ENCODE assay signal across 31 cellular contexts in genomic region chr11:124864176-124864891, GRCh38. TPM values are rescaled to one million over a fixed set of nuclear protein-coding genes. Genes with fewer than 3 reads are reported as not detected.
"Had no signal": no experiment of that assay in that cellular context is flagged by ENCODE, and none has a peak within 500 bp of the region (broad histone marks: within the 10 kb centered on the region; RNA-seq: fewer than 3 reads in every experiment).

No MANE protein-coding gene starts in this region.

- H3K27ac ChIP-seq: colonic mucosa, gastroesophageal sphincter, left ventricle myocardium inferior, neutrophil, right lobe of liver, skin epidermis, stomach, thyroid gland, upper lobe of right lung had no signal

- DNase-seq: activated CD4-positive, alpha-beta memory T cell treated with anti-CD3 and anti-CD28 coated beads, Interleukin-2, amount 10 ng/mL, durations not matched to agents 7 days and 5 days; activated CD4-positive, alpha-beta T cell treated with anti-CD3 and anti-CD28 coated beads for 1 hour; activated CD4-positive, alpha-beta T cell treated with anti-CD3 and anti-CD28 coated beads, Interleukin-2, amount 10 ng/mL, durations not matched to agents 7 days and 5 days; activated naive CD4-positive, alpha-beta T cell; activated T-cell treated with anti-CD3 and anti-CD28 coated beads, Interleukin-2, amount 50 U/mL, for 4 hours; anterior cingulate cortex; cerebellar nuclear complex; colonic mucosa; effector memory CD4-positive, alpha-beta T cell; left ventricle myocardium inferior; mucosa of descending colon; stimulated activated CD4-positive, alpha-beta T cell treated with anti-CD3 and anti-CD28 coated beads, Interleukin-4, amount 100 ng/mL, for 24 hours; stimulated activated CD8-positive, alpha-beta memory T cell treated with anti-CD3 and anti-CD28 coated beads, Interleukin-4, amount 100 ng/mL, for 48 hours; stomach; upper lobe of right lung had no signal

- ATAC-seq: activated naive CD4-positive, alpha-beta T cell treated with anti-CD3 and anti-CD28 coated beads, Interleukin-2, amount 50 U/mL, for 72 hours; activated T-cell treated with anti-CD3 and anti-CD28 coated beads, Interleukin-2, amount 50 U/mL, for 4 hours; activated T-helper 17 cell treated with anti-CD3 and anti-CD28 coated beads, Interleukin-2, amount 50 U/mL, for 72 hours; mucosa of descending colon; natural killer cell treated with Interleukin-12 subunit alpha and Interleukin-12 subunit beta and Interleukin-15 and Interleukin-18, amount 100 ng/mL, for 72 hours; stimulated activated memory B cell treated with anti-CD40 and anti-IgM and Interleukin-4, amounts not matched to agents 10 μg/mL and 1 μg/mL and 100 μg/mL, for 72 hours had no signal

- H3K9me3 Mint-ChIP-seq: activated CD4-positive, alpha-beta memory T cell treated with anti-CD3 and anti-CD28 coated beads, Interleukin-2, amount 10 ng/mL, durations not matched to agents 7 days and 5 days; activated CD4-positive, alpha-beta T cell treated with anti-CD3 and anti-CD28 coated beads, Interleukin-2, amount 10 ng/mL, durations not matched to agents 7 days and 5 days; activated naive CD4-positive, alpha-beta T cell treated with anti-CD3 and anti-CD28 coated beads, Interleukin-2, amount 50 U/mL, for 72 hours; activated T-cell treated with anti-CD3 and anti-CD28 coated beads, Interleukin-2, amount 50 U/mL, for 4 hours; activated T-helper 17 cell treated with anti-CD3 and anti-CD28 coated beads, Interleukin-2, amount 50 U/mL, for 72 hours; natural killer cell treated with Interleukin-12 subunit alpha and Interleukin-12 subunit beta and Interleukin-15 and Interleukin-18, amount 100 ng/mL, for 72 hours; stimulated activated memory B cell treated with anti-CD40 and anti-IgM and Interleukin-4, amounts not matched to agents 10 μg/mL and 1 μg/mL and 100 μg/mL, for 72 hours had no signal

- H3K4me3 Mint-ChIP-seq: activated CD4-positive, alpha-beta memory T cell treated with anti-CD3 and anti-CD28 coated beads, Interleukin-2, amount 10 ng/mL, durations not matched to agents 7 days and 5 days; activated CD4-positive, alpha-beta T cell treated with anti-CD3 and anti-CD28 coated beads, Interleukin-2, amount 10 ng/mL, durations not matched to agents 7 days and 5 days; activated T-cell treated with anti-CD3 and anti-CD28 coated beads, Interleukin-2, amount 50 U/mL, for 4 hours; activated T-helper 17 cell treated with anti-CD3 and anti-CD28 coated beads, Interleukin-2, amount 50 U/mL, for 72 hours; natural killer cell treated with Interleukin-12 subunit alpha and Interleukin-12 subunit beta and Interleukin-15 and Interleukin-18, amount 100 ng/mL, for 72 hours; stimulated activated memory B cell treated with anti-CD40 and anti-IgM and Interleukin-4, amounts not matched to agents 10 μg/mL and 1 μg/mL and 100 μg/mL, for 72 hours had no signal

- H3K36me3 Mint-ChIP-seq: natural killer cell treated with Interleukin-12 subunit alpha and Interleukin-12 subunit beta and Interleukin-15 and Interleukin-18, amount 100 ng/mL, for 72 hours; stimulated activated memory B cell treated with anti-CD40 and anti-IgM and Interleukin-4, amounts not matched to agents 10 μg/mL and 1 μg/mL and 100 μg/mL, for 72 hours had no signal

- H3K27ac Mint-ChIP-seq: activated CD4-positive, alpha-beta memory T cell treated with anti-CD3 and anti-CD28 coated beads, Interleukin-2, amount 10 ng/mL, durations not matched to agents 7 days and 5 days; activated CD4-positive, alpha-beta T cell treated with anti-CD3 and anti-CD28 coated beads, Interleukin-2, amount 10 ng/mL, durations not matched to agents 7 days and 5 days; activated naive CD4-positive, alpha-beta T cell treated with anti-CD3 and anti-CD28 coated beads, Interleukin-2, amount 50 U/mL, for 72 hours; activated T-helper 17 cell treated with anti-CD3 and anti-CD28 coated beads, Interleukin-2, amount 50 U/mL, for 72 hours; natural killer cell treated with Interleukin-12 subunit alpha and Interleukin-12 subunit beta and Interleukin-15 and Interleukin-18, amount 100 ng/mL, for 72 hours; progenitor cell of endocrine pancreas; stimulated activated memory B cell treated with anti-CD40 and anti-IgM and Interleukin-4, amounts not matched to agents 10 μg/mL and 1 μg/mL and 100 μg/mL, for 72 hours had no signal

- H3K9me3 ChIP-seq: colonic mucosa, gastroesophageal sphincter, left ventricle myocardium inferior, mucosa of descending colon, neutrophil, right lobe of liver, stomach, thyroid gland, upper lobe of right lung had no signal

RNA-seq across cellular contexts. Expression of gene ROBO4, which starts 33.3 kb away (rescaled TPM):
- total RNA-seq: activated CD4-positive, alpha-beta memory T cell treated with anti-CD3 and anti-CD28 coated beads, Interleukin-2, amount 10 ng/mL, durations not matched to agents 7 days and 5 days; activated CD4-positive, alpha-beta T cell treated with anti-CD3 and anti-CD28 coated beads, Interleukin-2, amount 10 ng/mL, durations not matched to agents 7 days and 5 days; activated naive CD4-positive, alpha-beta T cell treated with anti-CD3 and anti-CD28 coated beads, Interleukin-2, amount 50 U/mL, for 72 hours; activated T-cell treated with anti-CD3 and anti-CD28 coated beads, Interleukin-2, amount 50 U/mL, for 4 hours; activated T-helper 17 cell treated with anti-CD3 and anti-CD28 coated beads, Interleukin-2, amount 50 U/mL, for 72 hours; natural killer cell treated with Interleukin-12 subunit alpha and Interleukin-12 subunit beta and Interleukin-15 and Interleukin-18, amount 100 ng/mL, for 72 hours; progenitor cell of endocrine pancreas had no signal

RNA-seq across cellular contexts. Expression of gene HEPN1, which starts 54.7 kb away (rescaled TPM):
- total RNA-seq: activated CD4-positive, alpha-beta memory T cell treated with anti-CD3 and anti-CD28 coated beads, Interleukin-2, amount 10 ng/mL, durations not matched to agents 7 days and 5 days; activated CD4-positive, alpha-beta T cell treated with anti-CD3 and anti-CD28 coated beads, Interleukin-2, amount 10 ng/mL, durations not matched to agents 7 days and 5 days; activated naive CD4-positive, alpha-beta T cell treated with anti-CD3 and anti-CD28 coated beads, Interleukin-2, amount 50 U/mL, for 72 hours; activated T-cell treated with anti-CD3 and anti-CD28 coated beads, Interleukin-2, amount 50 U/mL, for 4 hours; activated T-helper 17 cell treated with anti-CD3 and anti-CD28 coated beads, Interleukin-2, amount 50 U/mL, for 72 hours; colonic mucosa; fibroblast of villous mesenchyme; left ventricle myocardium inferior; lung; mesenteric fat pad; mucosa of descending colon; myocyte; natural killer cell treated with Interleukin-12 subunit alpha and Interleukin-12 subunit beta and Interleukin-15 and Interleukin-18, amount 100 ng/mL, for 72 hours; osteocyte; progenitor cell of endocrine pancreas; renal cortical epithelial cell; stomach; thyroid gland; upper lobe of right lung had no signal
